In genomic region chr10:46309511-46310142, GRCh38 we compare ENCODE assay signal across 18 cellular contexts. TPM values are rescaled to one million over a fixed set of nuclear protein-coding genes. Genes with fewer than 3 reads are reported as not detected.
DNase-seq lines count a peak whose midpoint lies in the region; ATAC-seq and TF ChIP-seq lines count a peak whose summit lies in the region.
"Had no signal": no experiment of that assay in that cellular context is flagged by ENCODE, and none has a peak within 500 bp of the region (broad histone marks: within the 10 kb centered on the region; RNA-seq: fewer than 3 reads in every experiment).

No MANE protein-coding gene starts in this region.

- no CpG with 5 or more reads among the region's 9 CpGs for WGBS in trophoblast cell (ENCODE audit: extremely low coverage, insufficient coverage, insufficient read length)

- peak overlapping the region; percentile 34 for H2BK12ac ChIP-seq in trophoblast cell (ENCODE audit: low read length)

- H3K27me3 ChIP-seq in BLaER1 (no peaks in the 10 kb centered on the region), trophoblast cell (ENCODE audit: insufficient read depth, low read length) (no peaks in the 10 kb centered on the region)
- H3K27me3 ChIP-seq in BLaER1 treated with 17β-estradiol and CSF1 and Interleukin-3, amounts not matched to agents 10 nM and 100 nM = no peaks in the 10 kb centered on the region
- H3K27me3 ChIP-seq: Peyer's patch had no signal

- no peak overlapping the region for H2AFZ ChIP-seq in trophoblast cell (ENCODE audit: insufficient read depth, low read length, poor library complexity)
- H2AFZ ChIP-seq: GM23248 had no signal

- H3K23ac ChIP-seq in trophoblast cell (ENCODE audit: low read length) = no peak overlapping the region

- H4K8ac ChIP-seq in trophoblast cell (ENCODE audit: low read depth, low read length) = no peak overlapping the region

- no peak overlapping the region for H3K18ac ChIP-seq in trophoblast cell (ENCODE audit: low read length)

- TF ChIP-seq CTCF in GM10248 (IDR thresholded peaks at IDR 0.05; ENCODE audit: control extremely low read depth, extremely low read depth, low read depth, missing control alignments) = no peak

- POLR2A ChIA-PET in GM10248 (lab: Yijun Ruan, JAX) = no interaction called here

- H2BK5ac ChIP-seq in trophoblast cell (ENCODE audit: low read depth, low read length, poor library complexity) = no peak overlapping the region

- no peak overlapping the region for H4K12ac ChIP-seq in trophoblast cell (ENCODE audit: low read depth, low read length)

- H3K27ac ChIP-seq in BLaER1 (peak overlapping the region; percentile 46), trophoblast cell (ENCODE audit: low read depth, low read length) (no peak overlapping the region)
- H3K27ac ChIP-seq in BLaER1 treated with 17β-estradiol and CSF1 and Interleukin-3, amounts not matched to agents 10 nM and 100 nM = peak overlapping the region in 1 of 11 experiments; percentile 18; a peak in 1 of 22 replicates
- H3K27ac ChIP-seq: GM23248, Peyer's patch had no signal

- ATAC-seq in GM18907 (IDR thresholded peaks at IDR 0.05; ENCODE audit: unreplicated experiment) = no peak

- no peaks in the 10 kb centered on the region for H3K9me3 ChIP-seq in BLaER1
- H3K9me3 ChIP-seq in BLaER1 treated with 17β-estradiol and CSF1 and Interleukin-3, amounts not matched to agents 10 nM and 100 nM (replicated peaks in 1 of 11) = no peaks in the 10 kb centered on the region
- no peaks in the 10 kb centered on the region for H3K9me3 ChIP-seq in trophoblast cell (ENCODE audit: insufficient read depth, low read depth, low read length)
- H3K9me3 ChIP-seq: Peyer's patch had no signal

- H3K4ac ChIP-seq in trophoblast cell (ENCODE audit: low read depth, low read length) = no peak overlapping the region

- H3K36me3 ChIP-seq in BLaER1 = no peaks in the 10 kb centered on the region
- H3K36me3 ChIP-seq in BLaER1 treated with 17β-estradiol and CSF1 and Interleukin-3, amounts not matched to agents 10 nM and 100 nM = no peaks in the 10 kb centered on the region
- H3K36me3 ChIP-seq in trophoblast cell (ENCODE audit: control insufficient read depth in 1 of 2, insufficient read depth in 2 of 2, low read length in 2 of 2) = no peaks in the 10 kb centered on the region
- H3K36me3 ChIP-seq: Peyer's patch had no signal

- peaks cover 3% of the 10 kb centered on the region for H3K79me2 ChIP-seq in trophoblast cell (ENCODE audit: control insufficient read depth, insufficient read depth, low read length, poor library complexity)

- CTCF ChIA-PET in GM10248 (lab: Yijun Ruan, JAX) = interaction anchor here (1.7 kb wide), 1 partner anchor 19 kb away, joined by 3 read pairs; no protein-coding TSS in a partner anchor

- 0 out of 2 replicates have a peak overlapping the region, but pooled peaks have one; percentile 50 for H3K4me2 ChIP-seq in BLaER1
- peak overlapping the region in 6 of 11 experiments; percentile 34 to 64 (median 50); a peak in 5 of 22 replicates for H3K4me2 ChIP-seq in BLaER1 treated with 17β-estradiol and CSF1 and Interleukin-3, amounts not matched to agents 10 nM and 100 nM
- H3K4me2 ChIP-seq in trophoblast cell (ENCODE audit: low read length) = no peak overlapping the region

- no peak overlapping the region for H2BK120ac ChIP-seq in trophoblast cell (ENCODE audit: insufficient read depth, low read length, poor library complexity)

- H4K91ac ChIP-seq in trophoblast cell (ENCODE audit: low read depth, low read length) = peak overlapping the region; percentile 37

- H3K14ac ChIP-seq in trophoblast cell (ENCODE audit: low read length) = peak overlapping the region; percentile 38

- peaks cover 12% of the 10 kb centered on the region for H3K4me1 ChIP-seq in BLaER1
- H3K4me1 ChIP-seq in BLaER1 treated with 17β-estradiol and CSF1 and Interleukin-3, amounts not matched to agents 10 nM and 100 nM = peaks cover 0 to 12% (median 9%) of the 10 kb centered on the region in 10 experiments; a peak in 14 of 20 replicates
- peaks cover 18 to 26% of the 10 kb centered on the region in 2 experiments for H3K4me1 ChIP-seq in trophoblast cell (ENCODE audit: control insufficient read depth in 1 of 2, insufficient read depth in 2 of 2, low read length in 2 of 2)
- H3K4me1 ChIP-seq: Peyer's patch had no signal

- no peak overlapping the region for H3K4me3 ChIP-seq in BLaER1
- H3K4me3 ChIP-seq in BLaER1 treated with 17β-estradiol and CSF1 and Interleukin-3, amounts not matched to agents 10 nM and 100 nM = no peak overlapping the region
- H3K4me3 ChIP-seq in trophoblast cell (ENCODE audit: low read depth, low read length) = no peak overlapping the region
- H3K4me3 ChIP-seq: GM23248, Peyer's patch had no signal

- H2AK5ac ChIP-seq in trophoblast cell (ENCODE audit: low read length) = peak overlapping the region; percentile 55

- DNase-seq in islet precursor cell = peak; percentile 44
- DNase-seq in trophoblast cell = no peak
- DNase-seq in NCI-H524 (lab: John Stamatoyannopoulos, UW) = no peak
- DNase-seq in GM10248 (ENCODE audit: extremely low spot score) = no peak
- DNase-seq: ACHN, COR-L47, DMS 273 treated with DMSO at 0.1 percent for 48 hours, GM23248, HCEC 1CT, MM.1S, NCI-H1092 treated with DMSO at 0.1 percent for 48 hours, NCI-H1694, NCI-H2081 treated with DMSO at 0.1 percent for 48 hours, NCI-H446 treated with DMSO at 0.1 percent for 48 hours had no signal

- H3K79me1 ChIP-seq in trophoblast cell (ENCODE audit: low read length) = peaks cover 18% of the 10 kb centered on the region

- H3K9ac ChIP-seq in BLaER1 = no peak overlapping the region
- H3K9ac ChIP-seq in BLaER1 treated with 17β-estradiol and CSF1 and Interleukin-3, amounts not matched to agents 10 nM and 100 nM = no peak overlapping the region
- H3K9ac ChIP-seq in trophoblast cell (ENCODE audit: low read length) = no peak overlapping the region
- H3K9ac ChIP-seq: GM23248 had no signal

- no peaks in the 10 kb centered on the region for H4K20me1 ChIP-seq in BLaER1
- no peaks in the 10 kb centered on the region for H4K20me1 ChIP-seq in BLaER1 treated with 17β-estradiol and CSF1 and Interleukin-3, amounts not matched to agents 10 nM and 100 nM

RNA-seq across cellular contexts. Expression of gene ANTXRL, which starts 22.8 kb away (rescaled TPM):
- 0.03 and 0.12 TPM in 2 replicates for polyA plus RNA-seq in trophoblast cell (2013)
- polyA plus RNA-seq: GM23248 had no signal
